8 cellular contexts compared by ENCODE assay signal in genomic region chr4:113869743-113870375, GRCh38.
A peak's percentile ranks its signal among the peaks of the same experiment; 100 is the strongest.
DNase-seq lines count a peak whose midpoint lies in the region; ATAC-seq, FAIRE-seq and TF ChIP-seq lines count a peak whose summit lies in the region.

No MANE protein-coding gene starts in this region.

- H3K27ac ChIP-seq in SJSA1, result no peak overlapping the region
- no peak overlapping the region for H3K27ac ChIP-seq in fibroblast of lung (ENCODE audit: insufficient read depth, low read length)

- H2AFZ ChIP-seq in fibroblast of lung (ENCODE audit: low read length), result no peak overlapping the region

- no peak for TF ChIP-seq POLR2A in lower leg skin (IDR thresholded peaks at IDR 0.05)

- H3K79me2 ChIP-seq in fibroblast of lung (ENCODE audit: control insufficient read depth, insufficient read depth, low read length), result no peaks in the 10 kb centered on the region

- H3K9me3 ChIP-seq in SJSA1 (replicated peaks), result no peaks in the 10 kb centered on the region
- H3K9me3 ChIP-seq in fibroblast of lung (ENCODE audit: control insufficient read depth, insufficient read depth, low read depth, low read length), result no peaks in the 10 kb centered on the region

- intact Hi-C loops in lower leg skin (cut with DNase I; ENCODE audit: low total_unique reads) (no loop called here), sciatic nerve (cut with DNase I) (no loop called here)

- H3K36me3 ChIP-seq in SJSA1 (no peaks in the 10 kb centered on the region), fibroblast of lung (ENCODE audit: control insufficient read depth, insufficient read depth, low read length) (no peaks in the 10 kb centered on the region)

- WGBS in lower leg skin, 2 donors, result 72 to 90% methylated on average over 4 of the region's 4 CpGs

- TF ChIP-seq CTCF in fibroblast of lung (conservative IDR thresholded peaks at IDR 0.05 in 1 of 2, IDR thresholded peaks at IDR 0.05 in 1 of 2; ENCODE audit: low read depth in 1 of 2, low read length in 2 of 2) (no peak), lower leg skin (IDR thresholded peaks at IDR 0.05) (no peak)

- H3K4me3 ChIP-seq in SJSA1, result no peak overlapping the region
- no peak overlapping the region for H3K4me3 ChIP-seq in fibroblast of lung (replicated peaks in 1 of 4; ENCODE audit: control extremely low read depth in 1 of 4, insufficient read depth in 1 of 4, low read depth in 3 of 4, low read length in 4 of 4)
- H3K4me3 ChIP-seq in lower leg skin (ENCODE audit: low read depth, poor library complexity, severe bottlenecking), result no peak overlapping the region

- H3K9ac ChIP-seq in fibroblast of lung (ENCODE audit: insufficient read depth, low read length), result no peak overlapping the region

- peak; percentile 80 for ATAC-seq in HG02642 (IDR thresholded peaks at IDR 0.05; ENCODE audit: poor library complexity, unreplicated experiment)
- ATAC-seq in sciatic nerve, result no peak

- no peak overlapping the region for H3K4me2 ChIP-seq in fibroblast of lung (ENCODE audit: extremely low read depth, insufficient read depth, low read length)

- no peaks in the 10 kb centered on the region for H4K20me1 ChIP-seq in fibroblast of lung (ENCODE audit: control insufficient read depth, extremely low read depth, insufficient read depth, low read length)

- DNase-seq in GM18507 (ENCODE audit: extremely low spot score, insufficient read length, low read depth) (peak; percentile 5), SJSA1 (ENCODE audit: low read depth in 1 of 2, low spot score in 2 of 2) (peak; percentile 25 to 50), fibroblast of lung (ENCODE audit: low read depth in 2 of 2) (peak; percentile 18 to 81), SKM-1 treated with dmso at 0.1 percent for 144 hours (lab: John Stamatoyannopoulos, UW; ENCODE audit: unreplicated experiment) (no peak), lower leg skin (ENCODE audit: low spot score in 2 of 2) (no peak), sciatic nerve (ENCODE audit: low spot score) (no peak), SK-N-DZ (ENCODE audit: low spot score) (no peak)

- H3K27me3 ChIP-seq in SJSA1 (replicated peaks), result no peaks in the 10 kb centered on the region; the same call in 1 of the 2 replicates
- H3K27me3 ChIP-seq in fibroblast of lung (ENCODE audit: control insufficient read depth, insufficient read depth, low read length), result no peaks in the 10 kb centered on the region

- H3K4me1 ChIP-seq in SJSA1 (replicated peaks), result peaks cover 5% of the 10 kb centered on the region
- H3K4me1 ChIP-seq in fibroblast of lung (ENCODE audit: control insufficient read depth, extremely low read depth, insufficient read depth, low read length), result no peaks in the 10 kb centered on the region

- peak; percentile 73 for FAIRE-seq in GM18507 (lab: Jason Lieb, UNC)

Comparison
In these comparisons a context has a peak if more than half of its experiments do, and no peak if none do; other contexts are left out.
1. DNase-seq: peak in GM18507 (single experiment), SJSA1 (2 of 2) and fibroblast of lung (2 of 2); none in SKM-1 treated with dmso at 0.1 percent for 144 hours (single experiment), lower leg skin (0 of 2), sciatic nerve (single experiment) and SK-N-DZ (single experiment).